7 cellular contexts compared by ENCODE assay signal in the genomic region with DNA sequence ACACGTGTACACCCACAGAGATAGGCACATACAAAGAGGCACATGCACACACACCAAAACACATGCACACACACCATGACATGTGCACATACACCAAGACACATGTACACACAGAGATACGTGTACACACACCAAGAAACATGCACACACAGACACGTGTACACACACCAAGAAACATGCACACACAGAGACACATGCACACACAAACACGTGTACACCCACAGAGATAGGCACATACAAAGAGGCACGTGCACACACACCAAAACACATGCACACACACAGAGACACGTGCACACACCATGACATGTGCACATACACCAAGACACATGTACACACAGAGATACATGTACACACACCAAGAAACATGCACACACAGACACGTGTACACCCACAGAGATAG.
DNase-seq lines count a peak whose midpoint lies in the region; ATAC-seq, FAIRE-seq and TF ChIP-seq lines count a peak whose summit lies in the region.
"Not testable (repeated sequence)": the region's sequence is repeated elsewhere in the genome, so short reads cannot be mapped to it uniquely, and the experiment has no call there.

No MANE protein-coding gene starts in this region.

- H3K79me2 ChIP-seq in astrocyte (ENCODE audit: insufficient read depth, low read length): not testable (repeated sequence)

- not testable (repeated sequence) for H3K27me3 Mint-ChIP-seq in astrocyte (ENCODE audit: low read depth, unreplicated experiment); naive thymus-derived CD4-positive, alpha-beta T cell

- TF ChIP-seq CTCF in HEK293 (tag by site-specific recombination; IDR thresholded peaks at IDR 0.05); astrocyte (IDR thresholded peaks at IDR 0.05; ENCODE audit: insufficient read depth, low read depth, low read length); coronary artery (IDR thresholded peaks at IDR 0.05); testis (IDR thresholded peaks at IDR 0.05): not testable (repeated sequence)

- H3K36me3 ChIP-seq in HEK293 (ENCODE audit: control insufficient read depth in 2 of 2, insufficient read depth in 1 of 2, low read length in 2 of 2); astrocyte (ENCODE audit: insufficient read depth, low read length); naive thymus-derived CD4-positive, alpha-beta T cell (ENCODE audit: control insufficient read depth in 2 of 3, insufficient read depth in 3 of 3, low read length in 3 of 3); testis (ENCODE audit: low read depth, missing control alignments): not testable (repeated sequence)

- not testable (repeated sequence) for TF ChIP-seq POLR2A in GM12891 (IDR thresholded peaks at IDR 0.05; ENCODE audit: low read depth, low read length); testis (IDR thresholded peaks at IDR 0.05)

- H3K4me1 Mint-ChIP-seq in astrocyte (ENCODE audit: low read depth, unreplicated experiment); naive thymus-derived CD4-positive, alpha-beta T cell: not testable (repeated sequence)

- H3K4me3 ChIP-seq in HEK293 (ENCODE audit: low read depth, low read length); astrocyte (ENCODE audit: insufficient read depth, low read depth, low read length); coronary artery; naive thymus-derived CD4-positive, alpha-beta T cell (ENCODE audit: low read length); testis: not testable (repeated sequence)
- H3K4me3 ChIP-seq in iPS-18c (ENCODE audit: insufficient read depth, low read depth, low read length): peak overlapping the region; percentile 40; the same call in 1 of the 2 replicates

- FAIRE-seq in GM12891 (lab: Jason Lieb, UNC): peak; percentile 99
- peak; percentile 78 for FAIRE-seq in astrocyte (lab: Jason Lieb, UNC)

- not testable (repeated sequence) for H3K27ac ChIP-seq in HEK293 (ENCODE audit: extremely low read depth, low read depth, low read length); astrocyte (ENCODE audit: low read depth, low read length); coronary artery; naive thymus-derived CD4-positive, alpha-beta T cell (ENCODE audit: low read depth, low read length); testis

- H3K27ac Mint-ChIP-seq in astrocyte (ENCODE audit: unreplicated experiment); naive thymus-derived CD4-positive, alpha-beta T cell: not testable (repeated sequence)

- not testable (repeated sequence) for H3K4me2 ChIP-seq in astrocyte (ENCODE audit: low read length)

- H3K9ac ChIP-seq in astrocyte (ENCODE audit: low read length): not testable (repeated sequence)

- not testable (repeated sequence) for H3K36me3 Mint-ChIP-seq in astrocyte (ENCODE audit: low read depth, unreplicated experiment); naive thymus-derived CD4-positive, alpha-beta T cell

- H4K20me1 ChIP-seq in astrocyte (ENCODE audit: insufficient read depth, low read length): not testable (repeated sequence)

- POLR2A ChIA-PET in HEK293 (lab: Yijun Ruan, JAX); naive thymus-derived CD4-positive, alpha-beta T cell (lab: Charles Lee): not testable (repeated sequence)

- not testable (repeated sequence) for DNase-seq in GM12891 (ENCODE audit: insufficient read length, low spot score); astrocyte (ENCODE audit: low read depth); naive thymus-derived CD4-positive, alpha-beta T cell
- DNase-seq in coronary artery (ENCODE audit: low spot score) (peak; percentile 41), testis (peak; percentile 9)

- not testable (repeated sequence) for H3K9me3 Mint-ChIP-seq in astrocyte (ENCODE audit: unreplicated experiment); naive thymus-derived CD4-positive, alpha-beta T cell

- intact Hi-C loops in naive thymus-derived CD4-positive, alpha-beta T cell (cut with micrococcal nuclease); testis (cut with DNase I; ENCODE audit: low total_unique reads): not testable (repeated sequence)

- not testable (repeated sequence) for H3K9me3 ChIP-seq in HEK293 (ENCODE audit: control insufficient read depth, insufficient read depth, low read depth, low read length); naive thymus-derived CD4-positive, alpha-beta T cell (ENCODE audit: control insufficient read depth in 2 of 3, low read length in 3 of 3); testis
- H3K9me3 ChIP-seq in astrocyte (ENCODE audit: insufficient read depth, low read depth, low read length) (peaks cover 21% of the 10 kb centered on the region), iPS-18c (ENCODE audit: control insufficient read depth, insufficient read depth, low read length) (peaks cover 31% of the 10 kb centered on the region)

- H3K4me1 ChIP-seq in HEK293 (ENCODE audit: control insufficient read depth, insufficient read depth, low read length); astrocyte (ENCODE audit: insufficient read depth, low read length); naive thymus-derived CD4-positive, alpha-beta T cell (ENCODE audit: control insufficient read depth in 2 of 2, insufficient read depth in 2 of 2, low read length in 2 of 2): not testable (repeated sequence)
- peaks cover 10% of the 10 kb centered on the region for H3K4me1 ChIP-seq in testis

- WGBS in testis, 2 donors: 65 to 73% methylated on average over 7 of the region's 7 CpGs

- not testable (repeated sequence) for H3K27me3 ChIP-seq in astrocyte (ENCODE audit: insufficient read depth, low read length); naive thymus-derived CD4-positive, alpha-beta T cell (ENCODE audit: control insufficient read depth in 2 of 2, insufficient read depth in 2 of 2, low read length in 2 of 2); testis

- H2AFZ ChIP-seq in astrocyte (ENCODE audit: low read depth, low read length): not testable (repeated sequence)

- ATAC-seq in naive thymus-derived CD4-positive, alpha-beta T cell: peak; percentile 17

- CTCF ChIA-PET in HEK293 (lab: Yijun Ruan, JAX); naive thymus-derived CD4-positive, alpha-beta T cell (lab: Charles Lee): not testable (repeated sequence)

- not testable (repeated sequence) for H3K4me3 Mint-ChIP-seq in astrocyte (ENCODE audit: unreplicated experiment); naive thymus-derived CD4-positive, alpha-beta T cell

TF ChIP-seq in HEK293, 187 proteins besides CTCF, POLR2A, EP300 and RAD21:
- TF ChIP-seq, protein P1, sequence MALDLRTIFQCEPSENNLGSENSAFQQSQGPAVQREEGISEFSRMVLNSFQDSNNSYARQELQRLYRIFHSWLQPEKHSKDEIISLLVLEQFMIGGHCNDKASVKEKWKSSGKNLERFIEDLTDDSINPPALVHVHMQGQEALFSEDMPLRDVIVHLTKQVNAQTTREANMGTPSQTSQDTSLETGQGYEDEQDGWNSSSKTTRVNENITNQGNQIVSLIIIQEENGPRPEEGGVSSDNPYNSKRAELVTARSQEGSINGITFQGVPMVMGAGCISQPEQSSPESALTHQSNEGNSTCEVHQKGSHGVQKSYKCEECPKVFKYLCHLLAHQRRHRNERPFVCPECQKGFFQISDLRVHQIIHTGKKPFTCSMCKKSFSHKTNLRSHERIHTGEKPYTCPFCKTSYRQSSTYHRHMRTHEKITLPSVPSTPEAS (tag by site-specific recombination; IDR thresholded peaks at IDR 0.05): peak; percentile 21; the same call in 1 of the 2 replicates
